1 cellular context compared by ENCODE assay signal in genomic region chr5:75710630-75711029, GRCh38.
A peak's percentile ranks its signal among the peaks of the same experiment; 100 is the strongest.
TF ChIP-seq lines count a peak whose summit lies in the region.

No MANE protein-coding gene starts in this region.

TF ChIP-seq in K562, 482 proteins besides CTCF, POLR2A, EP300 and RAD21 (continued from another document):
- TF ChIP-seq, protein P1, sequence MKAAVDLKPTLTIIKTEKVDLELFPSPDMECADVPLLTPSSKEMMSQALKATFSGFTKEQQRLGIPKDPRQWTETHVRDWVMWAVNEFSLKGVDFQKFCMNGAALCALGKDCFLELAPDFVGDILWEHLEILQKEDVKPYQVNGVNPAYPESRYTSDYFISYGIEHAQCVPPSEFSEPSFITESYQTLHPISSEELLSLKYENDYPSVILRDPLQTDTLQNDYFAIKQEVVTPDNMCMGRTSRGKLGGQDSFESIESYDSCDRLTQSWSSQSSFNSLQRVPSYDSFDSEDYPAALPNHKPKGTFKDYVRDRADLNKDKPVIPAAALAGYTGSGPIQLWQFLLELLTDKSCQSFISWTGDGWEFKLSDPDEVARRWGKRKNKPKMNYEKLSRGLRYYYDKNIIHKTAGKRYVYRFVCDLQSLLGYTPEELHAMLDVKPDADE (conservative IDR thresholded peaks at IDR 0.05; ENCODE audit: control insufficient read depth, low read depth, low read length), result no peak
- TF ChIP-seq MAFG (tag; conservative IDR thresholded peaks at IDR 0.05) (peak; percentile 70), C11orf30 (IDR thresholded peaks at IDR 0.05; ENCODE audit: low read depth) (peak; percentile 73; the same call in 1 of the 2 replicates), MAFF (IDR thresholded peaks at IDR 0.05; ENCODE audit: low read length) (peak; percentile 20; the same call in 1 of the 2 replicates), GTF2E2 (tag; IDR thresholded peaks at IDR 0.05) (no peak), MAFK (IDR thresholded peaks at IDR 0.05; ENCODE audit: low read length) (0 out of 2 replicates have a peak, but pooled peaks have one; percentile 6), FOXK2 (conservative IDR thresholded peaks at IDR 0.05 in 1 of 2, IDR thresholded peaks at IDR 0.05 in 1 of 2; ENCODE audit: low read depth in 2 of 2) (no peak), RBBP5 (IDR thresholded peaks at IDR 0.05; ENCODE audit: borderline replicate concordance, insufficient read depth, low read length, poor library complexity, severe bottlenecking) (no peak), ZNF316 (IDR thresholded peaks at IDR 0.05) (peak; percentile 72)
- TF ChIP-seq, protein P2, sequence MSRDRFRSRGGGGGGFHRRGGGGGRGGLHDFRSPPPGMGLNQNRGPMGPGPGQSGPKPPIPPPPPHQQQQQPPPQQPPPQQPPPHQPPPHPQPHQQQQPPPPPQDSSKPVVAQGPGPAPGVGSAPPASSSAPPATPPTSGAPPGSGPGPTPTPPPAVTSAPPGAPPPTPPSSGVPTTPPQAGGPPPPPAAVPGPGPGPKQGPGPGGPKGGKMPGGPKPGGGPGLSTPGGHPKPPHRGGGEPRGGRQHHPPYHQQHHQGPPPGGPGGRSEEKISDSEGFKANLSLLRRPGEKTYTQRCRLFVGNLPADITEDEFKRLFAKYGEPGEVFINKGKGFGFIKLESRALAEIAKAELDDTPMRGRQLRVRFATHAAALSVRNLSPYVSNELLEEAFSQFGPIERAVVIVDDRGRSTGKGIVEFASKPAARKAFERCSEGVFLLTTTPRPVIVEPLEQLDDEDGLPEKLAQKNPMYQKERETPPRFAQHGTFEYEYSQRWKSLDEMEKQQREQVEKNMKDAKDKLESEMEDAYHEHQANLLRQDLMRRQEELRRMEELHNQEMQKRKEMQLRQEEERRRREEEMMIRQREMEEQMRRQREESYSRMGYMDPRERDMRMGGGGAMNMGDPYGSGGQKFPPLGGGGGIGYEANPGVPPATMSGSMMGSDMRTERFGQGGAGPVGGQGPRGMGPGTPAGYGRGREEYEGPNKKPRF (IDR thresholded peaks at IDR 0.05; ENCODE audit: low read depth, low read length), result no peak
- TF ChIP-seq, protein P3, sequence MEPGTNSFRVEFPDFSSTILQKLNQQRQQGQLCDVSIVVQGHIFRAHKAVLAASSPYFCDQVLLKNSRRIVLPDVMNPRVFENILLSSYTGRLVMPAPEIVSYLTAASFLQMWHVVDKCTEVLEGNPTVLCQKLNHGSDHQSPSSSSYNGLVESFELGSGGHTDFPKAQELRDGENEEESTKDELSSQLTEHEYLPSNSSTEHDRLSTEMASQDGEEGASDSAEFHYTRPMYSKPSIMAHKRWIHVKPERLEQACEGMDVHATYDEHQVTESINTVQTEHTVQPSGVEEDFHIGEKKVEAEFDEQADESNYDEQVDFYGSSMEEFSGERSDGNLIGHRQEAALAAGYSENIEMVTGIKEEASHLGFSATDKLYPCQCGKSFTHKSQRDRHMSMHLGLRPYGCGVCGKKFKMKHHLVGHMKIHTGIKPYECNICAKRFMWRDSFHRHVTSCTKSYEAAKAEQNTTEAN (CRISPR knock-in tag; IDR thresholded peaks at IDR 0.05), result no peak
- TF ChIP-seq, protein P4, sequence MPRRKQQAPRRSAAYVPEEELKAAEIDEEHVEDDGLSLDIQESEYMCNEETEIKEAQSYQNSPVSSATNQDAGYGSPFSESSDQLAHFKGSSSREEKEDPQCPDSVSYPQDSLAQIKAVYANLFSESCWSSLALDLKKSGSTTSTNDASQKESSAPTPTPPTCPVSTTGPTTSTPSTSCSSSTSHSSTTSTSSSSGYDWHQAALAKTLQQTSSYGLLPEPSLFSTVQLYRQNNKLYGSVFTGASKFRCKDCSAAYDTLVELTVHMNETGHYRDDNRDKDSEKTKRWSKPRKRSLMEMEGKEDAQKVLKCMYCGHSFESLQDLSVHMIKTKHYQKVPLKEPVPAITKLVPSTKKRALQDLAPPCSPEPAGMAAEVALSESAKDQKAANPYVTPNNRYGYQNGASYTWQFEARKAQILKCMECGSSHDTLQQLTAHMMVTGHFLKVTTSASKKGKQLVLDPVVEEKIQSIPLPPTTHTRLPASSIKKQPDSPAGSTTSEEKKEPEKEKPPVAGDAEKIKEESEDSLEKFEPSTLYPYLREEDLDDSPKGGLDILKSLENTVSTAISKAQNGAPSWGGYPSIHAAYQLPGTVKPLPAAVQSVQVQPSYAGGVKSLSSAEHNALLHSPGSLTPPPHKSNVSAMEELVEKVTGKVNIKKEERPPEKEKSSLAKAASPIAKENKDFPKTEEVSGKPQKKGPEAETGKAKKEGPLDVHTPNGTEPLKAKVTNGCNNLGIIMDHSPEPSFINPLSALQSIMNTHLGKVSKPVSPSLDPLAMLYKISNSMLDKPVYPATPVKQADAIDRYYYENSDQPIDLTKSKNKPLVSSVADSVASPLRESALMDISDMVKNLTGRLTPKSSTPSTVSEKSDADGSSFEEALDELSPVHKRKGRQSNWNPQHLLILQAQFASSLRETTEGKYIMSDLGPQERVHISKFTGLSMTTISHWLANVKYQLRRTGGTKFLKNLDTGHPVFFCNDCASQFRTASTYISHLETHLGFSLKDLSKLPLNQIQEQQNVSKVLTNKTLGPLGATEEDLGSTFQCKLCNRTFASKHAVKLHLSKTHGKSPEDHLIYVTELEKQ (CRISPR knock-in tag; IDR thresholded peaks at IDR 0.05), result no peak
- TF ChIP-seq, protein P5, sequence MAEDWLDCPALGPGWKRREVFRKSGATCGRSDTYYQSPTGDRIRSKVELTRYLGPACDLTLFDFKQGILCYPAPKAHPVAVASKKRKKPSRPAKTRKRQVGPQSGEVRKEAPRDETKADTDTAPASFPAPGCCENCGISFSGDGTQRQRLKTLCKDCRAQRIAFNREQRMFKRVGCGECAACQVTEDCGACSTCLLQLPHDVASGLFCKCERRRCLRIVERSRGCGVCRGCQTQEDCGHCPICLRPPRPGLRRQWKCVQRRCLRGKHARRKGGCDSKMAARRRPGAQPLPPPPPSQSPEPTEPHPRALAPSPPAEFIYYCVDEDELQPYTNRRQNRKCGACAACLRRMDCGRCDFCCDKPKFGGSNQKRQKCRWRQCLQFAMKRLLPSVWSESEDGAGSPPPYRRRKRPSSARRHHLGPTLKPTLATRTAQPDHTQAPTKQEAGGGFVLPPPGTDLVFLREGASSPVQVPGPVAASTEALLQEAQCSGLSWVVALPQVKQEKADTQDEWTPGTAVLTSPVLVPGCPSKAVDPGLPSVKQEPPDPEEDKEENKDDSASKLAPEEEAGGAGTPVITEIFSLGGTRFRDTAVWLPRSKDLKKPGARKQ (CRISPR knock-in tag; IDR thresholded peaks at IDR 0.05), result no peak
TF ChIP-seq in K562: peak in this region for 5.
